28 cellular contexts compared by ENCODE assay signal in the genomic region with DNA sequence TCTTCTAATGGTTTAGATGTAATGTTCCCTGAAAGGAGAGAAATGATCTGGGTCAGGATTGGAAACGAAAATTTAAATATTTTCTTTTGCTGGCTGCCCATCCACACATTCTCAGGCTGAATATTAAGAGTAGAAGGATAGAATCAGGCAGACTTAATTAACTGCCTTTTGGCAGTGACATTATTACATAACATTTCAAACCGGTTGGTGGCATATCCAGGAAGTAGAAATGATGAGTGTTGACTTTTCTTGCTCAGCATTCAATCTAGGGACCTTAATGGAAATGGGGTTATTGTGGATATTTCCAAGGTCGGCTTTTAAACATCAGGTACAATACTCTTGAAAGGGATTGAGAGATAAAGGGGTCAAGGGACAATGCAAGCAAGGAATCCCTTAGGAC.
"Had no signal": no experiment of that assay in that cellular context is flagged by ENCODE, and none has a peak within 500 bp of the region (broad histone marks: within the 10 kb centered on the region; RNA-seq: fewer than 3 reads in every experiment).

No MANE protein-coding gene starts in this region.

- H3K9me3 Mint-ChIP-seq: nephron progenitor cell, neural progenitor cell had no signal

- DNase-seq: hippocampal formation; immature natural killer cell; islet precursor cell; left ventricle myocardium inferior; naive B cell; natural killer cell; nephron progenitor cell; occipital lobe; right lobe of liver; stimulated activated CD4-positive, alpha-beta T cell treated with anti-CD3 and anti-CD28 coated beads, Interleukin-12 subunit alpha, Interleukin-12 subunit beta, amount 100 ng/mL, for 4 hours; stimulated activated CD4-positive, alpha-beta T cell treated with anti-CD3 and anti-CD28 coated beads, Interleukin-15, amount 100 ng/mL, for 24 hours; stimulated activated CD4-positive, alpha-beta T cell treated with anti-CD3 and anti-CD28 coated beads, Interleukin-2, amount 100 ng/mL, for 24 hours; stimulated activated CD4-positive, alpha-beta T cell treated with anti-CD3 and anti-CD28 coated beads, Interleukin-4, amount 100 ng/mL, for 1 hour; stimulated activated naive B cell treated with anti-CD40 and anti-IgM and Interleukin-4, amounts not matched to agents 10 μg/mL and 1 μg/mL and 100 μg/mL, for 72 hours; stimulated activated naive CD8-positive, alpha-beta T cell treated with anti-CD3 and anti-CD28 coated beads, Interleukin-15, Interleukin-2, amounts not matched to agents 100 U/mL and 50 U/mL, for 24 hours; stomach; testis; thyroid gland; transverse colon; upper lobe of left lung had no signal

- H3K36me3 Mint-ChIP-seq: naive B cell; natural killer cell; neural progenitor cell; stimulated activated naive B cell treated with anti-CD40 and anti-IgM and Interleukin-4, amounts not matched to agents 10 μg/mL and 1 μg/mL and 100 μg/mL, for 72 hours had no signal

- H3K4me1 ChIP-seq: left ventricle myocardium inferior, neural progenitor cell, right atrium auricular region, right lobe of liver, testis, thyroid gland, transverse colon, upper lobe of left lung, vagina had no signal

- H3K27ac Mint-ChIP-seq: immature natural killer cell; mesothelial cell of epicardium; naive B cell; natural killer cell; nephron progenitor cell; neural progenitor cell; progenitor cell of endocrine pancreas; stimulated activated naive B cell treated with anti-CD40 and anti-IgM and Interleukin-4, amounts not matched to agents 10 μg/mL and 1 μg/mL and 100 μg/mL, for 72 hours had no signal

- ATAC-seq: natural killer cell; right lobe of liver; stimulated activated naive B cell treated with anti-CD40 and anti-IgM and Interleukin-4, amounts not matched to agents 10 μg/mL and 1 μg/mL and 100 μg/mL, for 72 hours; stimulated activated naive CD8-positive, alpha-beta T cell treated with anti-CD3 and anti-CD28 coated beads, Interleukin-15, Interleukin-2, amounts not matched to agents 100 U/mL and 50 U/mL, for 24 hours had no signal

- H3K4me3 ChIP-seq: left ventricle myocardium inferior, lung, neural progenitor cell, right atrium auricular region, right lobe of liver, skin epidermis, stomach, testis, thyroid gland, transverse colon, upper lobe of left lung, vagina had no signal

- H3K4me2 ChIP-seq: neural progenitor cell had no signal

- H3K36me3 ChIP-seq: left ventricle myocardium inferior, neural progenitor cell, neutrophil, right atrium auricular region, right lobe of liver, stomach, thyroid gland, transverse colon, upper lobe of left lung, vagina had no signal

- H3K27ac ChIP-seq: left ventricle myocardium inferior, neural progenitor cell, neutrophil, right atrium auricular region, right lobe of liver, skin epidermis, stomach, testis, thyroid gland, transverse colon, upper lobe of left lung, vagina had no signal

- H2AFZ ChIP-seq: neural progenitor cell had no signal

- H3K4me3 Mint-ChIP-seq: immature natural killer cell; mesothelial cell of epicardium; naive B cell; natural killer cell; nephron progenitor cell; neural progenitor cell; stimulated activated naive B cell treated with anti-CD40 and anti-IgM and Interleukin-4, amounts not matched to agents 10 μg/mL and 1 μg/mL and 100 μg/mL, for 72 hours had no signal

- H3K9me3 ChIP-seq: neutrophil, right atrium auricular region, right lobe of liver, stomach, testis, thyroid gland, transverse colon, upper lobe of left lung, vagina had no signal

- H3K27me3 ChIP-seq: neural progenitor cell, neutrophil, right atrium auricular region, right lobe of liver, stomach, testis, thyroid gland, transverse colon, upper lobe of left lung, vagina had no signal

- H3K27me3 Mint-ChIP-seq: naive B cell; progenitor cell of endocrine pancreas; stimulated activated naive B cell treated with anti-CD40 and anti-IgM and Interleukin-4, amounts not matched to agents 10 μg/mL and 1 μg/mL and 100 μg/mL, for 72 hours had no signal

- H3K4me1 Mint-ChIP-seq: immature natural killer cell; naive B cell; natural killer cell; nephron progenitor cell; neural progenitor cell; stimulated activated naive B cell treated with anti-CD40 and anti-IgM and Interleukin-4, amounts not matched to agents 10 μg/mL and 1 μg/mL and 100 μg/mL, for 72 hours had no signal
